In genomic region chr20:57680131-57680716, GRCh38 we compare ENCODE assay signal across 8 cellular contexts. TPM values are rescaled to one million over a fixed set of nuclear protein-coding genes. Genes with fewer than 3 reads are reported as not detected.
DNase-seq lines count a peak whose midpoint lies in the region; ATAC-seq and TF ChIP-seq lines count a peak whose summit lies in the region.

No MANE protein-coding gene starts in this region.

- peak overlapping the region; percentile 3 for H3K4me2 ChIP-seq in smooth muscle cell
- H3K4me2 ChIP-seq in mesenchymal stem cell (ENCODE audit: low read length, poor library complexity, severe bottlenecking): no peak overlapping the region

- WGBS in smooth muscle cell (ENCODE audit: low lambda C conversion rate): 39% methylated on average over 12 of the region's 12 CpGs
- 78% methylated on average over 12 of the region's 12 CpGs for WGBS in mesenchymal stem cell

- no peaks in the 10 kb centered on the region for H3K9me3 ChIP-seq in smooth muscle cell (replicated peaks; ENCODE audit: low read depth)
- no peaks in the 10 kb centered on the region for H3K9me3 ChIP-seq in mesenchymal stem cell (ENCODE audit: control insufficient read depth, low read length)

- H3K27ac ChIP-seq in smooth muscle cell (ENCODE audit: low read depth) (peak overlapping the region; percentile 85), mesenchymal stem cell (ENCODE audit: low read length, poor library complexity, severe bottlenecking) (no peak overlapping the region)

- no peak overlapping the region for H2BK15ac ChIP-seq in mesenchymal stem cell (ENCODE audit: low read depth, poor library complexity, severe bottlenecking)

- no peak for TF ChIP-seq CTCF in smooth muscle cell (IDR thresholded peaks at IDR 0.05; ENCODE audit: borderline replicate concordance, insufficient read depth, poor library complexity, severe bottlenecking)

- peaks cover 99% of the 10 kb centered on the region for H3K79me2 ChIP-seq in smooth muscle cell (ENCODE audit: low read depth)

- peaks cover 69% of the 10 kb centered on the region for H3K79me1 ChIP-seq in mesenchymal stem cell (replicated peaks; ENCODE audit: low read length, poor library complexity, severe bottlenecking)

- no peak overlapping the region for H3K4ac ChIP-seq in mesenchymal stem cell (ENCODE audit: low read depth in 1 of 2, low read length in 2 of 2)

- peaks cover 14% of the 10 kb centered on the region for H3F3A ChIP-seq in smooth muscle cell (ENCODE audit: low read depth)

- H2AK5ac ChIP-seq in mesenchymal stem cell (ENCODE audit: low read length, severe bottlenecking): no peak overlapping the region

- no peak overlapping the region for H3K14ac ChIP-seq in mesenchymal stem cell (ENCODE audit: low read length in 2 of 2)

- H2AFZ ChIP-seq in smooth muscle cell (ENCODE audit: low read depth): no peak overlapping the region
- no peak overlapping the region for H2AFZ ChIP-seq in mesenchymal stem cell (ENCODE audit: low read depth, low read length)

- peak overlapping the region; percentile 39 for H3K9ac ChIP-seq in smooth muscle cell (ENCODE audit: low read depth)
- no peak overlapping the region for H3K9ac ChIP-seq in mesenchymal stem cell (ENCODE audit: low read length)

- H3K4me3 ChIP-seq in smooth muscle cell (no peak overlapping the region), mesenchymal stem cell (ENCODE audit: insufficient read depth in 1 of 2, low read depth in 1 of 2, low read length in 2 of 2) (no peak overlapping the region)

- no peak overlapping the region for H2BK12ac ChIP-seq in mesenchymal stem cell (ENCODE audit: low read length in 2 of 2)

- H3K36me3 ChIP-seq in smooth muscle cell (ENCODE audit: low read depth): no peaks in the 10 kb centered on the region
- H3K36me3 ChIP-seq in mesenchymal stem cell (ENCODE audit: control insufficient read depth in 1 of 2, insufficient read depth in 2 of 2, low read depth in 1 of 2, low read length in 2 of 2): peaks cover 0 to 5% of the 10 kb centered on the region in 2 experiments

- no peak overlapping the region for H3K23ac ChIP-seq in mesenchymal stem cell (ENCODE audit: low read length in 2 of 2)

- DNase-seq in NCI-H1417 (lab: John Stamatoyannopoulos, UW) (peak in 2 of 3 experiments; percentile 20 to 82), NCI-H1417 treated with DMSO at 0.1 percent for 48 hours (lab: John Stamatoyannopoulos, UW) (no peak), NCI-H69 (lab: John Stamatoyannopoulos, UW) (peak; percentile 14), smooth muscle cell (lab: John Stamatoyannopoulos, UW; ENCODE audit: unreplicated experiment) (no peak), left lobe of liver (ENCODE audit: low spot score) (no peak), mesenchymal stem cell (no peak)
- DNase-seq in activated effector memory CD4-positive, alpha-beta T cell treated with anti-CD3 and anti-CD28 coated beads, Interleukin-2, amount 50 U/mL, for 16 hours: no peak

- no peak overlapping the region for H4K91ac ChIP-seq in mesenchymal stem cell (ENCODE audit: low read length)

- no peak overlapping the region for H2BK120ac ChIP-seq in mesenchymal stem cell (ENCODE audit: low read depth, low read length)

- H3K18ac ChIP-seq in mesenchymal stem cell (ENCODE audit: low read depth in 1 of 2, low read length in 2 of 2): no peak overlapping the region

- ATAC-seq in HG02798 (IDR thresholded peaks at IDR 0.05; ENCODE audit: poor library complexity, unreplicated experiment) (peak; percentile 63), left lobe of liver (no peak)

- H3K27me3 ChIP-seq in smooth muscle cell (ENCODE audit: low read depth) (no peaks in the 10 kb centered on the region), mesenchymal stem cell (ENCODE audit: control insufficient read depth in 1 of 2, insufficient read depth in 1 of 2, low read length in 2 of 2) (peaks cover 0 to 15% of the 10 kb centered on the region in 2 experiments)

- H3K4me1 ChIP-seq in smooth muscle cell (ENCODE audit: low read depth): peaks cover 16% of the 10 kb centered on the region
- peaks cover 8% of the 10 kb centered on the region for H3K4me1 ChIP-seq in mesenchymal stem cell (ENCODE audit: control insufficient read depth, insufficient read depth, low read depth, low read length)

- H4K20me1 ChIP-seq in smooth muscle cell (ENCODE audit: low read depth): peaks cover 100% of the 10 kb centered on the region

- no peak overlapping the region for H4K8ac ChIP-seq in mesenchymal stem cell (ENCODE audit: low read length)

- H2BK5ac ChIP-seq in mesenchymal stem cell (ENCODE audit: low read depth, low read length, poor library complexity, severe bottlenecking): no peak overlapping the region

RNA-seq across cellular contexts. Expression of gene PMEPA1, which starts 29.6 kb away (rescaled TPM):
- total RNA-seq in smooth muscle cell: 26.6 and 37.2 TPM in 2 replicates
- polyA plus RNA-seq in smooth muscle cell: 81.9 and 143 TPM in 2 replicates
- total RNA-seq in left lobe of liver: 5.2 TPM
- 6.5 TPM for polyA plus RNA-seq in mesenchymal stem cell (2013, experiment 1 of 2)
- polyA plus RNA-seq in mesenchymal stem cell (2013, experiment 2 of 2): 5.8 TPM

RNA-seq across cellular contexts. Expression of gene ZBP1, which starts 60.0 kb away (rescaled TPM):
- total RNA-seq in smooth muscle cell (not detected in 2 replicates), left lobe of liver (0.08 TPM)
- 0.50 TPM in 1 of 2 replicates, not detected in the other for polyA plus RNA-seq in smooth muscle cell
- polyA plus RNA-seq in mesenchymal stem cell (2013, experiment 1 of 2): not detected
- polyA plus RNA-seq in mesenchymal stem cell (2013, experiment 2 of 2): not detected

Comparison
In these comparisons a context has a peak if more than half of its experiments do, and no peak if none do; other contexts are left out.
1. DNase-seq: peak in NCI-H1417 (2 of 3) and NCI-H69 (single experiment); none in NCI-H1417 treated with DMSO at 0.1 percent for 48 hours (single experiment), smooth muscle cell (single experiment), left lobe of liver (single experiment), activated effector memory CD4-positive, alpha-beta T cell treated with anti-CD3 and anti-CD28 coated beads, Interleukin-2, amount 50 U/mL, for 16 hours (single experiment) and mesenchymal stem cell (single experiment).